In the genomic region with DNA sequence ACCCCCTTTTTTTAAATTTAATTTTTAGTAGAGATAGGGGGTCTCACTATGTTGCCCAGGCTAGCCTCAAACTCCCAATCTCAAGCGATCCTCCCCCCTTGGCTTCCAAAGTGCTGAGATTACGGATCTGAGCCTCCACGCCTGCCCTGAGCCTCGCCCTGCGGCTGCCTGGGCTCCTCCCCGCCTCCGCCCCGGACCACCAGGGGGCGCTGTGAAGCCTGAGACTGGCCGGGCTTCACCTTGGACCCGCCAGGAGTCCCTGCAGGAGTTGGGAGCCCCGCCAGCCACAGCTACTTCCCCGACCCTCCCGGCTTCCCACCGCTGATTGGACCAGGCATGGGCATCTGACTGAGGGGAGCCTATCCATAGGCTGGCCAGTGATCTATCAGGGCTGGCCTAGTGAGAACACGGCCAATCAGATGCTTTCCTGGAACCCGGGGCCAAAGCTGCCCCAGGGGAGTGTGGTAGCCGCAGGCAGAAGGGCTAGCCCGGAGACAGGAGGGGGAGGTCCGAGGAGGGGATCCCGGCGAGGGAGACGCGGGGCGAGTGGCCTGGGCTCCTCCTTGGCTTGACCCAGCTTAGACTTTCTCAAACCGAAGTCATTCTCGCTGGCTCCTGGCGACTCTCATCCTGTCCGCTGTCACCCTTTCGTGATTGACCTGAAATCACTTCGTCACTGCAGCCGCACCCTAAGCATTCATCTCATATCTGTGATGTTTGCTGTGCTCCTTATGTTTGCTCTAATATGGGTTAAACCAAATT, we compare ENCODE assay signal across 8 cellular contexts. TPM values are rescaled to one million over a fixed set of nuclear protein-coding genes. Genes with fewer than 3 reads are reported as not detected.
DNase-seq lines count a peak whose midpoint lies in the region; ATAC-seq and TF ChIP-seq lines count a peak whose summit lies in the region.

No MANE protein-coding gene starts in this region.

- H3K27me3 ChIP-seq in WERI-Rb-1 (ENCODE audit: insufficient read depth, low read depth, severe bottlenecking) (no peaks in the 10 kb centered on the region), spleen (replicated peaks in 1 of 7) (no peaks in the 10 kb centered on the region)

- WGBS in spleen, 5 donors = 0% methylated on average over 13 to 32 of the region's 32 CpGs

- H3K27ac ChIP-seq in WERI-Rb-1 = peak overlapping the region; percentile 55
- peak overlapping the region; percentile 39 to 92 (median 84) for H3K27ac ChIP-seq in spleen

- H3K36me3 ChIP-seq in WERI-Rb-1 (no peaks in the 10 kb centered on the region), spleen (no peaks in the 10 kb centered on the region)

- TF ChIP-seq CTCF in AG04449 (IDR thresholded peaks at IDR 0.05; ENCODE audit: insufficient read depth, low read length, missing control alignments) (peak; percentile 99), WERI-Rb-1 (IDR thresholded peaks at IDR 0.05; ENCODE audit: low read depth, low read length) (peak; percentile 86), cardiac fibroblast (IDR thresholded peaks at IDR 0.05; ENCODE audit: low read depth, low read length) (peak; percentile 96), spleen (IDR thresholded peaks at IDR 0.05 in 8 of 11, conservative IDR thresholded peaks at IDR 0.05 in 3 of 11) (peak; percentile 99 to 100 (median 99))

- intact Hi-C loops in spleen (cut with DNase I; ENCODE audit: low total_unique reads) = no loop called here

- POLR2A ChIA-PET in AG04449 (lab: Yijun Ruan, JAX) = interaction anchor here (0.7 to 1.4 kb wide), 2 partner anchors 55 to 67 kb away, joined by 3 to 5 read pairs; no protein-coding TSS in a partner anchor

- H3K4me3 ChIP-seq in AG04449 (ENCODE audit: low read depth, low read length) (peak overlapping the region; percentile 73), WERI-Rb-1 (ENCODE audit: low read depth, low read length) (peak overlapping the region; percentile 68), cardiac fibroblast (replicated peaks in 1 of 2; ENCODE audit: low read depth in 2 of 2, low read length in 2 of 2) (peak overlapping the region; percentile 67 to 68), spleen (peak overlapping the region; percentile 39 to 82 (median 57))

- CTCF ChIA-PET in AG04449 (lab: Yijun Ruan, JAX) = interaction anchor here (0.5 to 4.0 kb wide), 39 partner anchors 9 to 178 kb away, joined by 3 to 33 read pairs (median 4); a partner anchor contains a TSS

- ATAC-seq in GM18868 (IDR thresholded peaks at IDR 0.05; ENCODE audit: unreplicated experiment) (peak; percentile 97), HG03108 (IDR thresholded peaks at IDR 0.05; ENCODE audit: unreplicated experiment) (peak; percentile 97)

- TF ChIP-seq POLR2A in spleen (IDR thresholded peaks at IDR 0.05) = no peak

- DNase-seq in AG04449 (ENCODE audit: low read depth, low spot score) = peak; percentile 78
- DNase-seq in NCI-H2196 (lab: John Stamatoyannopoulos, UW; ENCODE audit: unreplicated experiment) = peak; percentile 94
- DNase-seq in WERI-Rb-1 = peak; percentile 100
- peak; percentile 99 for DNase-seq in cardiac fibroblast (ENCODE audit: low read depth in 2 of 2)
- peak; percentile 94 for DNase-seq in inferior parietal cortex (ENCODE audit: extremely low spot score)
- DNase-seq in spleen = peak; percentile 99

- no peaks in the 10 kb centered on the region for H3K9me3 ChIP-seq in WERI-Rb-1 (ENCODE audit: severe bottlenecking)
- H3K9me3 ChIP-seq in spleen = no peaks in the 10 kb centered on the region

- peaks cover 11 to 43% (median 32%) of the 10 kb centered on the region in 6 donors for H3K4me1 ChIP-seq in spleen

RNA-seq across cellular contexts. Expression of a gene that starts 15.1 kb away (rescaled TPM):
- total RNA-seq in spleen = 10 to 100 TPM in 6 of 7 donors, 1 to 10 TPM in 1; 8.6 to 24.0 (median 15.7) TPM
- polyA plus RNA-seq in spleen = 1 to 10 TPM; 2.2 to 4.9 (median 2.3) TPM

Comparison
In these comparisons a context has a peak if more than half of its experiments do, and no peak if none do; other contexts are left out.
1. Peak in every context shown above with its lines: DNase-seq, ATAC-seq, H3K4me3 ChIP-seq and H3K27ac ChIP-seq.